Comparison of ENCODE assay signal across 28 cellular contexts in the genomic region with DNA sequence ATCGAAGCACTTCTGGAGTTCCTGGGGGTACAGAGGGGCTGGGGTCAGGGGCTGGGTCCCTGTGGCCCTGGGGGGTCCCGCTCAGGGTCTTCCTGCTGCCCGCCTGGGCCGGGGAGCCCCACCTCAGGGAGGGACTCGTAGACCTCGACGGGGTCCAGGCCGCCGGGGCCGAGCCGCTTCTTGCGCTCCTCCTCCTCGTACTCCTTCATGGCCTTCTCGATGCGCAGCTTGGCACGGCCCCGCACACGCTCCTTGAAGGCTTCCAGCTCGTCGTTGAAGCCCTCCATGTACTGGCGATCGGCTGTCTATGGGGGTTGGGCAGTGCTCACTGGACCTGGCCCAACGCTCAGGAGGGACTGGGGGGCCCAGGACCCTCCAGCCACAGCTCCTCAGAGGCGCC.
"Had no signal": no experiment of that assay in that cellular context is flagged by ENCODE, and none has a peak within 500 bp of the region (broad histone marks: within the 10 kb centered on the region; RNA-seq: fewer than 3 reads in every experiment).

No MANE protein-coding gene starts in this region.

- H3K9me3 ChIP-seq: left ventricle myocardium inferior, mucosa of descending colon, neutrophil, ovary, right atrium auricular region, stomach, testis, thyroid gland, transverse colon, upper lobe of left lung, vagina had no signal

- H3K36me3 ChIP-seq: ovary had no signal

- H3K4me1 ChIP-seq: testis, vagina had no signal

- H3K4me1 Mint-ChIP-seq: nephron had no signal

- H3K27me3 ChIP-seq: hepatocyte, neutrophil, ovary, right atrium auricular region, stomach, testis, thyroid gland, transverse colon, upper lobe of left lung, vagina had no signal

- H3K9me3 Mint-ChIP-seq: naive thymus-derived CD8-positive, alpha-beta T cell; nephron; neural crest cell; stimulated activated effector memory CD8-positive, alpha-beta T cell treated with anti-CD3 and anti-CD28 coated beads, Interleukin-12 subunit alpha, Interleukin-12 subunit beta, amount 100 ng/mL, for 72 hours had no signal

- H2AFZ ChIP-seq: hepatocyte had no signal

- H3K27me3 Mint-ChIP-seq: naive thymus-derived CD8-positive, alpha-beta T cell; progenitor cell of endocrine pancreas had no signal

- H3K27ac Mint-ChIP-seq: nephron; progenitor cell of endocrine pancreas; stimulated activated effector memory CD8-positive, alpha-beta T cell treated with anti-CD3 and anti-CD28 coated beads, Interleukin-12 subunit alpha, Interleukin-12 subunit beta, amount 100 ng/mL, for 72 hours had no signal

- H3K4me3 Mint-ChIP-seq: naive thymus-derived CD8-positive, alpha-beta T cell; nephron; neural crest cell; stimulated activated effector memory CD8-positive, alpha-beta T cell treated with anti-CD3 and anti-CD28 coated beads, Interleukin-12 subunit alpha, Interleukin-12 subunit beta, amount 100 ng/mL, for 72 hours had no signal

- H3K27ac ChIP-seq: hepatocyte, left ventricle myocardium inferior, neutrophil, ovary, right atrium auricular region, skin epidermis, stomach, testis, thyroid gland, transverse colon, upper lobe of left lung, vagina had no signal

- H3K4me2 ChIP-seq: hepatocyte had no signal

- DNase-seq: islet precursor cell; left ventricle myocardium inferior; midbrain; mucosa of descending colon; naive thymus-derived CD8-positive, alpha-beta T cell; occipital lobe; ovary; stimulated activated CD4-positive, alpha-beta T cell treated with anti-CD3 and anti-CD28 coated beads, Interleukin-12 subunit alpha, Interleukin-12 subunit beta, amount 100 ng/mL, for 4 hours; stimulated activated CD4-positive, alpha-beta T cell treated with anti-CD3 and anti-CD28 coated beads, Interleukin-15, amount 100 ng/mL, for 24 hours; stimulated activated CD4-positive, alpha-beta T cell treated with anti-CD3 and anti-CD28 coated beads, Interleukin-2, amount 100 ng/mL, for 24 hours; stimulated activated CD4-positive, alpha-beta T cell treated with anti-CD3 and anti-CD28 coated beads, Interleukin-4, amount 100 ng/mL, for 24 hours; stimulated activated naive CD8-positive, alpha-beta T cell treated with anti-CD3 and anti-CD28 coated beads, Interleukin-15, Interleukin-2, amounts not matched to agents 100 U/mL and 50 U/mL, for 24 hours; stomach; testis; thyroid gland; transverse colon had no signal

- ATAC-seq: mucosa of descending colon; naive thymus-derived CD8-positive, alpha-beta T cell; sciatic nerve; stimulated activated effector memory CD8-positive, alpha-beta T cell treated with anti-CD3 and anti-CD28 coated beads, Interleukin-12 subunit alpha, Interleukin-12 subunit beta, amount 100 ng/mL, for 72 hours; stimulated activated naive CD8-positive, alpha-beta T cell treated with anti-CD3 and anti-CD28 coated beads, Interleukin-15, Interleukin-2, amounts not matched to agents 100 U/mL and 50 U/mL, for 24 hours had no signal

- H3K4me3 ChIP-seq: hepatocyte, left ventricle myocardium inferior, lung, mucosa of descending colon, ovary, right atrium auricular region, skin epidermis, stomach, testis, thyroid gland, transverse colon, upper lobe of left lung, vagina had no signal
